Comparison of ENCODE assay signal across 18 cellular contexts in genomic region chr16:85018529-85019236, GRCh38.
"Had no signal": no experiment of that assay in that cellular context is flagged by ENCODE, and none has a peak within 500 bp of the region (broad histone marks: within the 10 kb centered on the region; RNA-seq: fewer than 3 reads in every experiment).

No MANE protein-coding gene starts in this region.

- H3K4me3 Mint-ChIP-seq: activated CD4-positive, alpha-beta memory T cell treated with anti-CD3 and anti-CD28 coated beads, Interleukin-2, amount 10 ng/mL, durations not matched to agents 7 days and 5 days; activated CD4-positive, alpha-beta T cell treated with anti-CD3 and anti-CD28 coated beads for 36 hours; naive thymus-derived CD4-positive, alpha-beta T cell; stimulated activated naive CD8-positive, alpha-beta T cell treated with anti-CD3 and anti-CD28 coated beads, Interleukin-15, Interleukin-2, amounts not matched to agents 100 ng/mL and 50 ng/mL, for 24 hours had no signal

- H3K27ac Mint-ChIP-seq: activated CD4-positive, alpha-beta memory T cell treated with anti-CD3 and anti-CD28 coated beads, Interleukin-2, amount 10 ng/mL, durations not matched to agents 7 days and 5 days; activated CD4-positive, alpha-beta T cell treated with anti-CD3 and anti-CD28 coated beads for 36 hours; stimulated activated naive CD8-positive, alpha-beta T cell treated with anti-CD3 and anti-CD28 coated beads, Interleukin-15, Interleukin-2, amounts not matched to agents 100 ng/mL and 50 ng/mL, for 24 hours had no signal

- H3K9me3 Mint-ChIP-seq: activated CD4-positive, alpha-beta memory T cell treated with anti-CD3 and anti-CD28 coated beads, Interleukin-2, amount 10 ng/mL, durations not matched to agents 7 days and 5 days; naive thymus-derived CD4-positive, alpha-beta T cell; stimulated activated naive CD8-positive, alpha-beta T cell treated with anti-CD3 and anti-CD28 coated beads, Interleukin-15, Interleukin-2, amounts not matched to agents 100 ng/mL and 50 ng/mL, for 24 hours had no signal

- H3K27me3 ChIP-seq: ascending aorta, colonic mucosa, heart right ventricle, uterus had no signal

- DNase-seq: activated CD4-positive, alpha-beta memory T cell treated with anti-CD3 and anti-CD28 coated beads, Interleukin-2, amount 10 ng/mL, durations not matched to agents 7 days and 5 days; activated CD4-positive, alpha-beta T cell treated with anti-CD3 and anti-CD28 coated beads for 36 hours; activated CD8-positive, alpha-beta memory T cell treated with anti-CD3 and anti-CD28 coated beads, Interleukin-2, amount 50 U/mL, for 4 hours; activated naive CD4-positive, alpha-beta T cell; colonic mucosa; foreskin melanocyte; heart right ventricle; naive thymus-derived CD4-positive, alpha-beta T cell; nucleus accumbens; psoas muscle; stimulated activated CD4-positive, alpha-beta T cell treated with anti-CD3 and anti-CD28 coated beads, Interleukin-4, amount 100 ng/mL, for 1 hour; T-helper 9 cell; uterus; WERI-Rb-1 had no signal

- H3K4me3 ChIP-seq: ascending aorta, cardiac muscle cell, colonic mucosa, heart right ventricle, psoas muscle, uterus had no signal

- H3K4me1 ChIP-seq: ascending aorta, colonic mucosa, uterus had no signal

- H3K9me3 ChIP-seq: ascending aorta, colonic mucosa, psoas muscle, uterus had no signal

- H3K36me3 ChIP-seq: ascending aorta, cardiac muscle cell, colonic mucosa, heart right ventricle, uterus, WERI-Rb-1 had no signal

- FAIRE-seq: islet of Langerhans had no signal

- H3K36me3 Mint-ChIP-seq: naive thymus-derived CD4-positive, alpha-beta T cell had no signal

- H3K27ac ChIP-seq: ascending aorta, cardiac muscle cell, colonic mucosa, heart right ventricle, psoas muscle, uterus, WERI-Rb-1 had no signal

- ATAC-seq: activated CD4-positive, alpha-beta T cell treated with anti-CD3 and anti-CD28 coated beads for 36 hours; naive thymus-derived CD4-positive, alpha-beta T cell had no signal

- H3K27me3 Mint-ChIP-seq: activated CD4-positive, alpha-beta T cell treated with anti-CD3 and anti-CD28 coated beads for 36 hours; stimulated activated naive CD8-positive, alpha-beta T cell treated with anti-CD3 and anti-CD28 coated beads, Interleukin-15, Interleukin-2, amounts not matched to agents 100 ng/mL and 50 ng/mL, for 24 hours had no signal
